ENCODE assay signal across 22 cellular contexts in genomic region chr5:75848077-75848476, GRCh38.
"Had no signal": no experiment of that assay in that cellular context is flagged by ENCODE, and none has a peak within 500 bp of the region (broad histone marks: within the 10 kb centered on the region; RNA-seq: fewer than 3 reads in every experiment).

No MANE protein-coding gene starts in this region.

- H3K9me3 Mint-ChIP-seq: activated CD4-positive, alpha-beta memory T cell treated with anti-CD3 and anti-CD28 coated beads, Interleukin-2, amount 10 ng/mL, durations not matched to agents 7 days and 5 days; activated CD4-positive, alpha-beta T cell treated with anti-CD3 and anti-CD28 coated beads, Interleukin-2, amount 10 ng/mL, durations not matched to agents 24 days and 14 days; activated naive CD4-positive, alpha-beta T cell treated with anti-CD3 and anti-CD28 coated beads, Interleukin-2, amount 50 U/mL, for 72 hours; brain; mesothelial cell of epicardium; natural killer cell treated with Interleukin-12 subunit alpha and Interleukin-12 subunit beta and Interleukin-15 and Interleukin-18, amount 100 ng/mL, for 72 hours; stimulated activated naive CD8-positive, alpha-beta T cell treated with anti-CD3 and anti-CD28 coated beads, Interleukin-15, Interleukin-2, amounts not matched to agents 100 ng/mL and 50 ng/mL, for 24 hours had no signal

- H3K27ac Mint-ChIP-seq: activated CD4-positive, alpha-beta memory T cell treated with anti-CD3 and anti-CD28 coated beads, Interleukin-2, amount 10 ng/mL, durations not matched to agents 7 days and 5 days; activated CD4-positive, alpha-beta T cell treated with anti-CD3 and anti-CD28 coated beads, Interleukin-2, amount 10 ng/mL, durations not matched to agents 24 days and 14 days; activated CD8-positive, alpha-beta memory T cell treated with anti-CD3 and anti-CD28 coated beads, Interleukin-2, amount 10 ng/mL, durations not matched to agents 7 days and 5 days; activated naive CD4-positive, alpha-beta T cell treated with anti-CD3 and anti-CD28 coated beads, Interleukin-2, amount 50 U/mL, for 72 hours; brain; mesothelial cell of epicardium; natural killer cell treated with Interleukin-12 subunit alpha and Interleukin-12 subunit beta and Interleukin-15 and Interleukin-18, amount 100 ng/mL, for 72 hours; stimulated activated naive CD8-positive, alpha-beta T cell treated with anti-CD3 and anti-CD28 coated beads, Interleukin-15, Interleukin-2, amounts not matched to agents 100 ng/mL and 50 ng/mL, for 24 hours; T-helper 17 cell had no signal

- H3K4me1 Mint-ChIP-seq: activated CD4-positive, alpha-beta memory T cell treated with anti-CD3 and anti-CD28 coated beads, Interleukin-2, amount 10 ng/mL, durations not matched to agents 7 days and 5 days; activated CD4-positive, alpha-beta T cell treated with anti-CD3 and anti-CD28 coated beads, Interleukin-2, amount 10 ng/mL, durations not matched to agents 24 days and 14 days; activated CD8-positive, alpha-beta memory T cell treated with anti-CD3 and anti-CD28 coated beads, Interleukin-2, amount 10 ng/mL, durations not matched to agents 7 days and 5 days; mesothelial cell of epicardium; T-helper 17 cell had no signal

- H3K27ac ChIP-seq: ovary, prostate gland, tibial artery had no signal

- H3K36me3 ChIP-seq: ovary, prostate gland, tibial artery had no signal

- H3K4me3 Mint-ChIP-seq: activated CD4-positive, alpha-beta memory T cell treated with anti-CD3 and anti-CD28 coated beads, Interleukin-2, amount 10 ng/mL, durations not matched to agents 7 days and 5 days; activated CD4-positive, alpha-beta T cell treated with anti-CD3 and anti-CD28 coated beads, Interleukin-2, amount 10 ng/mL, durations not matched to agents 24 days and 14 days; activated CD8-positive, alpha-beta memory T cell treated with anti-CD3 and anti-CD28 coated beads, Interleukin-2, amount 10 ng/mL, durations not matched to agents 7 days and 5 days; brain; mesothelial cell of epicardium; natural killer cell treated with Interleukin-12 subunit alpha and Interleukin-12 subunit beta and Interleukin-15 and Interleukin-18, amount 100 ng/mL, for 72 hours; stimulated activated naive CD8-positive, alpha-beta T cell treated with anti-CD3 and anti-CD28 coated beads, Interleukin-15, Interleukin-2, amounts not matched to agents 100 ng/mL and 50 ng/mL, for 24 hours; T-helper 17 cell had no signal

- H3K36me3 Mint-ChIP-seq: activated CD8-positive, alpha-beta memory T cell treated with anti-CD3 and anti-CD28 coated beads, Interleukin-2, amount 10 ng/mL, durations not matched to agents 7 days and 5 days; activated naive CD4-positive, alpha-beta T cell treated with anti-CD3 and anti-CD28 coated beads, Interleukin-2, amount 50 U/mL, for 72 hours; brain; mesothelial cell of epicardium; natural killer cell treated with Interleukin-12 subunit alpha and Interleukin-12 subunit beta and Interleukin-15 and Interleukin-18, amount 100 ng/mL, for 72 hours had no signal

- FAIRE-seq: endometrium, kidney had no signal

- H3K4me3 ChIP-seq: lung, ovary, prostate gland, tibial artery had no signal

- H3K9me3 ChIP-seq: ovary, prostate gland, tibial artery had no signal

- DNase-seq: activated CD4-positive, alpha-beta memory T cell treated with anti-CD3 and anti-CD28 coated beads, Interleukin-2, amount 10 ng/mL, durations not matched to agents 7 days and 5 days; activated CD4-positive, alpha-beta T cell treated with anti-CD3 and anti-CD28 coated beads, Interleukin-2, amount 10 ng/mL, durations not matched to agents 24 days and 14 days; activated CD8-positive, alpha-beta memory T cell treated with anti-CD3 and anti-CD28 coated beads, Interleukin-2, amount 10 ng/mL, durations not matched to agents 7 days and 5 days; activated T-cell treated with anti-CD3 and anti-CD28 coated beads for 4 hours; aorta; effector CD4-positive, alpha-beta T cell; erythroblast; foreskin fibroblast; kidney; ovary; stimulated activated CD4-positive, alpha-beta T cell treated with anti-CD3 and anti-CD28 coated beads, Interleukin-4, amount 100 ng/mL, for 24 hours; substantia nigra; T-helper 17 cell; tibial artery had no signal

- H3K4me1 ChIP-seq: prostate gland, tibial artery had no signal

- ATAC-seq: activated CD8-positive, alpha-beta memory T cell treated with anti-CD3 and anti-CD28 coated beads, Interleukin-2, amount 10 ng/mL, durations not matched to agents 7 days and 5 days; activated naive CD4-positive, alpha-beta T cell treated with anti-CD3 and anti-CD28 coated beads, Interleukin-2, amount 50 U/mL, for 72 hours; natural killer cell treated with Interleukin-12 subunit alpha and Interleukin-12 subunit beta and Interleukin-15 and Interleukin-18, amount 100 ng/mL, for 72 hours had no signal

- H3K27me3 Mint-ChIP-seq: brain had no signal

- H3K27me3 ChIP-seq: ovary, tibial artery had no signal
